ENCODE assay signal across 7 cellular contexts in genomic region chrX:154412468-154412867, GRCh38. TPM values are rescaled to one million over a fixed set of nuclear protein-coding genes. Genes with fewer than 3 reads are reported as not detected.
DNase-seq lines count a peak whose midpoint lies in the region; ATAC-seq and TF ChIP-seq lines count a peak whose summit lies in the region.

No MANE protein-coding gene starts in this region.

- H3K9me3 ChIP-seq in sigmoid colon = no peaks in the 10 kb centered on the region

- no peak for TF ChIP-seq EP300 in sigmoid colon (IDR thresholded peaks at IDR 0.05)

- H3K9me3 Mint-ChIP-seq in T-helper 2 cell treated with Interferon-gamma antibody and Interleukin-4, amounts not matched to agents 5 μg/mL and 100 μg/mL, for 36 hours = no peaks in the 10 kb centered on the region

- no peak for ATAC-seq in HG02870 (IDR thresholded peaks at IDR 0.05; ENCODE audit: unreplicated experiment)

- intact Hi-C loops in sigmoid colon (cut with DNase I) = loop anchor here (5.0 kb wide), 1 partner anchor 65 kb away; the partner anchor contains the start of gene LAGE3

- peak overlapping the region; percentile 93 to 94 (median 93) for H3K27ac ChIP-seq in sigmoid colon

- no peaks in the 10 kb centered on the region for H3K27me3 ChIP-seq in sigmoid colon

- TF ChIP-seq CTCF in HFF-Myc (IDR thresholded peaks at IDR 0.05; ENCODE audit: low read depth, low read length, missing control alignments) = no peak
- TF ChIP-seq CTCF in fibroblast of villous mesenchyme (IDR thresholded peaks at IDR 0.05; ENCODE audit: insufficient read depth, low read depth, low read length) = no peak
- TF ChIP-seq CTCF in sigmoid colon (IDR thresholded peaks at IDR 0.05) = no peak

- H3K4me3 ChIP-seq in HFF-Myc (replicated peaks; ENCODE audit: low read depth, low read length) (peak overlapping the region; percentile 53), fibroblast of villous mesenchyme (ENCODE audit: low read depth, low read length) (peak overlapping the region; percentile 65), sigmoid colon (peak overlapping the region; percentile 62 to 86 (median 82))

- no peaks in the 10 kb centered on the region for H3K36me3 ChIP-seq in sigmoid colon

- peaks cover 0 to 8% (median 7%) of the 10 kb centered on the region in 4 donors for H3K4me1 ChIP-seq in sigmoid colon

- no peaks in the 10 kb centered on the region for H3K27me3 Mint-ChIP-seq in T-helper 2 cell treated with Interferon-gamma antibody and Interleukin-4, amounts not matched to agents 5 μg/mL and 100 μg/mL, for 36 hours (ENCODE audit: low read depth)

- H3K27ac Mint-ChIP-seq in T-helper 2 cell treated with Interferon-gamma antibody and Interleukin-4, amounts not matched to agents 5 μg/mL and 100 μg/mL, for 36 hours = peak overlapping the region; percentile 87

- WGBS in sigmoid colon, 2 donors = 5 to 9% methylated on average over 4 of the region's 4 CpGs

- DNase-seq in HFF-Myc (ENCODE audit: extremely low read depth, low read depth) = no peak
- DNase-seq in T-helper 2 cell treated with Interferon-gamma antibody and Interleukin-4, amounts not matched to agents 5 μg/mL and 100 μg/mL, for 36 hours (ENCODE audit: low spot score) = no peak
- DNase-seq in fibroblast of villous mesenchyme (ENCODE audit: low read depth) = peak; percentile 54
- DNase-seq in sigmoid colon = no peak
- DNase-seq in SHP77 treated with DMSO at 0.1 percent for 48 hours (lab: John Stamatoyannopoulos, UW) = no peak
- no peak for DNase-seq in foreskin melanocyte

- no peak for TF ChIP-seq POLR2A in sigmoid colon (IDR thresholded peaks at IDR 0.05)

- peak overlapping the region; percentile 79 for H3K4me3 Mint-ChIP-seq in T-helper 2 cell treated with Interferon-gamma antibody and Interleukin-4, amounts not matched to agents 5 μg/mL and 100 μg/mL, for 36 hours

- H3K4me1 Mint-ChIP-seq in T-helper 2 cell treated with Interferon-gamma antibody and Interleukin-4, amounts not matched to agents 5 μg/mL and 100 μg/mL, for 36 hours (ENCODE audit: low read depth) = peaks cover 8% of the 10 kb centered on the region

- peaks cover 11% of the 10 kb centered on the region for H3K36me3 Mint-ChIP-seq in T-helper 2 cell treated with Interferon-gamma antibody and Interleukin-4, amounts not matched to agents 5 μg/mL and 100 μg/mL, for 36 hours (ENCODE audit: low read depth)

RNA-seq across cellular contexts. Expression of gene TAFAZZIN, which starts 1.1 kb away (rescaled TPM):
- total RNA-seq in fibroblast of villous mesenchyme (15.5 and 17.4 TPM in 2 replicates), sigmoid colon (10 to 100 TPM; 35.7 to 58.2 (median 36.6) TPM)
- polyA plus RNA-seq in sigmoid colon = 10 to 100 TPM in 1 of 3 donors, 1 to 10 TPM in 2; 8.4 to 48.0 (median 9.2) TPM

RNA-seq across cellular contexts. Expression of gene DNASE1L1, which starts 3.4 kb away (rescaled TPM):
- 45.4 and 53.5 TPM in 2 replicates for total RNA-seq in fibroblast of villous mesenchyme
- total RNA-seq in sigmoid colon = 10 to 100 TPM; 10.9 to 21.8 (median 16.6) TPM
- 10 to 100 TPM; 15.5 to 25.7 (median 17.4) TPM for polyA plus RNA-seq in sigmoid colon

RNA-seq across cellular contexts. Expression of gene RPL10, which starts 14.3 kb away (rescaled TPM):
- total RNA-seq in fibroblast of villous mesenchyme (1,310 and 1,322 TPM in 2 replicates), sigmoid colon (1,000 to 10,000 TPM; 3,138 to 8,651 (median 6,770) TPM)
- polyA plus RNA-seq in sigmoid colon = 1,000 to 10,000 TPM; 4,760 to 8,094 (median 5,003) TPM

RNA-seq across cellular contexts. Expression of gene ATP6AP1, which starts 16.0 kb away (rescaled TPM):
- 72.5 and 91.8 TPM in 2 replicates for total RNA-seq in fibroblast of villous mesenchyme
- 10 to 100 TPM; 16.5 to 54.6 (median 27.0) TPM for total RNA-seq in sigmoid colon
- polyA plus RNA-seq in sigmoid colon = 10 to 100 TPM; 18.6 to 87.7 (median 39.1) TPM

RNA-seq across cellular contexts. Expression of gene GDI1, which starts 24.5 kb away (rescaled TPM):
- total RNA-seq in fibroblast of villous mesenchyme (81.8 and 106 TPM in 2 replicates), sigmoid colon (100 to 1,000 TPM in 1 of 4 donors, 10 to 100 TPM in 3; 71.7 to 101 (median 86.1) TPM)
- 10 to 100 TPM; 50.9 to 75.4 (median 51.1) TPM for polyA plus RNA-seq in sigmoid colon
